ENCODE assay signal across 1 cellular context in genomic region chr1:44485229-44485932, GRCh38.
TF ChIP-seq lines count a peak whose summit lies in the region.

No MANE protein-coding gene starts in this region.

TF ChIP-seq in K562, 482 proteins besides CTCF, POLR2A, EP300 and RAD21 (continued from another document and continues in another):
- no peak for TF ChIP-seq ZNF518B (CRISPR knock-in tag; IDR thresholded peaks at IDR 0.05)
- TF ChIP-seq MXI1 (IDR thresholded peaks at IDR 0.05; ENCODE audit: low read depth, low read length), result no peak; the same call in 1 of the 2 replicates
- no peak for TF ChIP-seq SRSF1 (IDR thresholded peaks at IDR 0.05; ENCODE audit: low read depth, low read length)
- TF ChIP-seq ADNP (tag; IDR thresholded peaks at IDR 0.05), result no peak
- TF ChIP-seq THRB (CRISPR knock-in tag; conservative IDR thresholded peaks at IDR 0.05), result no peak
- TF ChIP-seq ZBTB34 (CRISPR knock-in tag; IDR thresholded peaks at IDR 0.05), result no peak
- no peak for TF ChIP-seq PPARD (CRISPR knock-in tag; IDR thresholded peaks at IDR 0.05)
- no peak for TF ChIP-seq HCFC1 (IDR thresholded peaks at IDR 0.05; ENCODE audit: low read depth, low read length)
- TF ChIP-seq ATF4 (CRISPR knock-in tag; IDR thresholded peaks at IDR 0.05), result peak; percentile 39; the same call in 1 of the 2 replicates
- TF ChIP-seq MXD1 (CRISPR knock-in tag; IDR thresholded peaks at IDR 0.05; ENCODE audit: borderline replicate concordance, poor library complexity, severe bottlenecking), result no peak
- TF ChIP-seq ZSCAN29 (IDR thresholded peaks at IDR 0.05), result no peak
- TF ChIP-seq HDAC2 (IDR thresholded peaks at IDR 0.05), result peak; percentile 97
- TF ChIP-seq PYGO2 (tag; IDR thresholded peaks at IDR 0.05), result no peak
- no peak for TF ChIP-seq CTCFL (IDR thresholded peaks at IDR 0.05; ENCODE audit: borderline replicate concordance, insufficient read depth, low read depth, low read length, poor library complexity, severe bottlenecking)
- no peak for TF ChIP-seq FOXP1 (CRISPR knock-in tag; IDR thresholded peaks at IDR 0.05)
- TF ChIP-seq MCM2 (IDR thresholded peaks at IDR 0.05; ENCODE audit: low read depth), result no peak
- TF ChIP-seq MBD1 (CRISPR knock-in tag; IDR thresholded peaks at IDR 0.05), result no peak
- peak; percentile 65; the same call in 1 of the 2 replicates for TF ChIP-seq ZEB2 (IDR thresholded peaks at IDR 0.05)
- no peak for TF ChIP-seq MCM3 (IDR thresholded peaks at IDR 0.05)
- no peak for TF ChIP-seq MIER1 (IDR thresholded peaks at IDR 0.05; ENCODE audit: low read depth)
- no peak for TF ChIP-seq IRF1 (CRISPR knock-in tag; IDR thresholded peaks at IDR 0.05; ENCODE audit: borderline replicate concordance)
- no peak for TF ChIP-seq ESRRB (CRISPR knock-in tag; IDR thresholded peaks at IDR 0.05; ENCODE audit: borderline replicate concordance)
- peak; percentile 97 to 98 for TF ChIP-seq KDM1A (IDR thresholded peaks at IDR 0.05)
- TF ChIP-seq ARID4B (CRISPR knock-in tag; IDR thresholded peaks at IDR 0.05), result no peak
- no peak for TF ChIP-seq ATF2 (CRISPR knock-in tag; IDR thresholded peaks at IDR 0.05)
- no peak for TF ChIP-seq ZNF707 (CRISPR knock-in tag; conservative IDR thresholded peaks at IDR 0.05)
- TF ChIP-seq HNRNPL (IDR thresholded peaks at IDR 0.05; ENCODE audit: low read depth, low read length), result no peak
- TF ChIP-seq CHCHD3 (CRISPR knock-in tag; IDR thresholded peaks at IDR 0.05), result no peak
- no peak for TF ChIP-seq BCLAF1 (IDR thresholded peaks at IDR 0.05; ENCODE audit: borderline replicate concordance in 1 of 2, control insufficient read depth in 1 of 2, low read depth in 2 of 2, low read length in 1 of 2)
- TF ChIP-seq PHB (CRISPR knock-in tag; IDR thresholded peaks at IDR 0.05), result no peak
- no peak for TF ChIP-seq USF1 (CRISPR knock-in tag; IDR thresholded peaks at IDR 0.05)
- TF ChIP-seq IFI16 (CRISPR knock-in tag; IDR thresholded peaks at IDR 0.05), result no peak
- no peak for TF ChIP-seq CGGBP1 (CRISPR knock-in tag; IDR thresholded peaks at IDR 0.05)
